ENCODE assay signal across 18 cellular contexts in the genomic region with DNA sequence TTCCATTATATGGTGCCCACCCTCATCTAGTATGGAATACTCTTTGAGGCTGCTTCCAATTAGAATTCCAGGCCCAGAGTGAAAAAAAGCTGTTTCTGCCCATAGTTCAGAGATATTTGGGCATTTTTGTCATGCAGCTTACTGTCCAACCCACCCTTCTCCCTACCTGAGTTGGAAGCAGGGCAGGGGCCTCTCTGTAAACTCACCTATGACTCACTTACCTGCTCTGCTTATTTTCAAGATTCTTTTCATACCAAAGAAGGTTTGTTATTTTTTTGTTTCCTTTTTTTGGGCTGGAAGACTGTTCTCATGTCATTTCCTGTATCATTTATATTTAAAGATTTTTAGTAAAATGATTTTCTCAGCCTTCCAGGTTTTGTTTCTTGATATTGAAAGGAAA. TPM values are rescaled to one million over a fixed set of nuclear protein-coding genes. Genes with fewer than 3 reads are reported as not detected.
DNase-seq lines count a peak whose midpoint lies in the region; ATAC-seq, FAIRE-seq and TF ChIP-seq lines count a peak whose summit lies in the region.
"Had no signal": no experiment of that assay in that cellular context is flagged by ENCODE, and none has a peak within 500 bp of the region (broad histone marks: within the 10 kb centered on the region; RNA-seq: fewer than 3 reads in every experiment).

No MANE protein-coding gene starts in this region.

- intact Hi-C loops in HepG2 (cut with micrococcal nuclease; ENCODE audit: unreplicated experiment) (no loop called here), right lobe of liver (cut with DNase I) (no loop called here)

- peaks cover 18% of the 10 kb centered on the region for H3K9me3 Mint-ChIP-seq in type B pancreatic cell
- H3K9me3 Mint-ChIP-seq: CD4-positive, alpha-beta memory T cell had no signal

- H3K4me2 ChIP-seq in HepG2 (ENCODE audit: low read depth, low read length) (no peak overlapping the region), keratinocyte (ENCODE audit: control insufficient read depth, extremely low read depth, insufficient read depth, low read depth, low read length) (peak overlapping the region; percentile 68)
- H3K4me2 ChIP-seq: BLaER1 had no signal

- ATAC-seq in HepG2 (no peak), right lobe of liver (no peak), HG03460 (IDR thresholded peaks at IDR 0.05; ENCODE audit: unreplicated experiment) (no peak), GM21367 (IDR thresholded peaks at IDR 0.05; ENCODE audit: unreplicated experiment) (no peak)

- no peaks in the 10 kb centered on the region for H3K79me2 ChIP-seq in HepG2 (ENCODE audit: insufficient read depth, low read length)
- no peaks in the 10 kb centered on the region for H3K79me2 ChIP-seq in keratinocyte (ENCODE audit: control insufficient read depth, insufficient read depth, low read length)

- no peaks in the 10 kb centered on the region for H3K9me3 ChIP-seq in HepG2 (ENCODE audit: low read length)
- no peaks in the 10 kb centered on the region for H3K9me3 ChIP-seq in right lobe of liver
- H3K9me3 ChIP-seq in keratinocyte (ENCODE audit: control insufficient read depth, low read depth, low read length): no peaks in the 10 kb centered on the region
- H3K9me3 ChIP-seq: BLaER1, HAP-1, SJSA1 had no signal

- TF ChIP-seq POLR2A in HepG2 (IDR thresholded peaks at IDR 0.05; ENCODE audit: insufficient read depth in 1 of 2, low read depth in 2 of 2, low read length in 2 of 2) (no peak), right lobe of liver (IDR thresholded peaks at IDR 0.05) (no peak)

- no peak overlapping the region for H3K27ac ChIP-seq in HepG2 (ENCODE audit: extremely low read length, insufficient read depth, low read length)
- no peak overlapping the region for H3K27ac ChIP-seq in right lobe of liver
- peak overlapping the region; percentile 42 for H3K27ac ChIP-seq in keratinocyte (ENCODE audit: control insufficient read depth, insufficient read depth, low read length)
- H3K27ac ChIP-seq: BLaER1, SJSA1 had no signal

- no peak for FAIRE-seq in HepG2 (lab: Jason Lieb, UNC)
- no peak for FAIRE-seq in bronchial epithelial cell (lab: Jason Lieb, UNC)
- peak; percentile 58 for FAIRE-seq in keratinocyte (lab: Jason Lieb, UNC)

- DNase-seq in HepG2 (ENCODE audit: low spot score) (no peak), right lobe of liver (no peak), bronchial epithelial cell (ENCODE audit: low read depth) (peak; percentile 60), keratinocyte (ENCODE audit: low read depth, low spot score) (no peak), type B pancreatic cell (ENCODE audit: extremely low spot score, unreplicated experiment) (no peak), NCI-H187 (lab: John Stamatoyannopoulos, UW) (no peak)
- DNase-seq: CD4-positive, alpha-beta memory T cell; DMS79 treated with DMSO at 0.1 percent for 48 hours; NCI-H1105; NCI-H2107; NCI-H2227 treated with DMSO at 0.1 percent for 48 hours; NCI-H524 had no signal

- H3K4me3 Mint-ChIP-seq in type B pancreatic cell: peak overlapping the region; percentile 14
- H3K4me3 Mint-ChIP-seq: CD4-positive, alpha-beta memory T cell had no signal

- no peaks in the 10 kb centered on the region for H3K27me3 Mint-ChIP-seq in type B pancreatic cell

- peaks cover 28% of the 10 kb centered on the region for H3K4me1 Mint-ChIP-seq in type B pancreatic cell (ENCODE audit: unreplicated experiment)
- H3K4me1 Mint-ChIP-seq: CD4-positive, alpha-beta memory T cell had no signal

- H3K4me3 ChIP-seq in HepG2 (replicated peaks in 1 of 3; ENCODE audit: insufficient read depth in 1 of 3, low read depth in 2 of 3, low read length in 3 of 3) (no peak overlapping the region), right lobe of liver (no peak overlapping the region), bronchial epithelial cell (ENCODE audit: low read depth, low read length) (no peak overlapping the region), keratinocyte (ENCODE audit: control insufficient read depth in 2 of 3, extremely low read depth in 1 of 3, insufficient read depth in 2 of 3, low read depth in 1 of 3, low read length in 3 of 3) (peak overlapping the region in 1 of 3 experiments; percentile 11)
- H3K4me3 ChIP-seq: BLaER1, HAP-1, SJSA1 had no signal

- in situ Hi-C loops in HepG2 (cut with HindIII; ENCODE audit: extremely low pct_ligation_motif_present, low pct_unique_long_range_greater_than_20kb): loop anchor here (5.0 kb wide), 1 partner anchor 35 kb away; no protein-coding TSS in a partner anchor

- no peak for TF ChIP-seq CTCF in HepG2 (CRISPR knock-in tag; IDR thresholded peaks at IDR 0.05)
- TF ChIP-seq CTCF in right lobe of liver (IDR thresholded peaks at IDR 0.05): no peak
- TF ChIP-seq CTCF in bronchial epithelial cell (IDR thresholded peaks at IDR 0.05; ENCODE audit: insufficient read depth, low read length, severe bottlenecking): no peak
- no peak for TF ChIP-seq CTCF in keratinocyte (optimal IDR thresholded peaks at IDR 0.05 in 1 of 3, IDR thresholded peaks at IDR 0.05 in 1 of 3, conservative IDR thresholded peaks at IDR 0.05 in 1 of 3; ENCODE audit: extremely low read depth in 1 of 3, insufficient read depth in 2 of 3, low read length in 3 of 3)
- TF ChIP-seq CTCF in type B pancreatic cell (conservative IDR thresholded peaks at IDR 0.05): no peak

- TF ChIP-seq EP300 in HepG2 (IDR thresholded peaks at IDR 0.05; ENCODE audit: low read depth in 2 of 2, low read length in 2 of 2) (no peak), HepG2 (CRISPR knock-in tag; IDR thresholded peaks at IDR 0.05; ENCODE audit: borderline replicate concordance) (no peak)

- TF ChIP-seq RAD21 in HepG2 (CRISPR knock-in tag; IDR thresholded peaks at IDR 0.05): no peak

- no peak overlapping the region for H2AFZ ChIP-seq in HepG2 (ENCODE audit: low read length)
- no peak overlapping the region for H2AFZ ChIP-seq in keratinocyte (ENCODE audit: control insufficient read depth, low read length)

- H3K9ac ChIP-seq in HepG2 (ENCODE audit: insufficient read depth, low read depth, low read length) (no peak overlapping the region), keratinocyte (ENCODE audit: control insufficient read depth, extremely low read depth, insufficient read depth, low read length) (no peak overlapping the region)
- H3K9ac ChIP-seq: BLaER1 had no signal

- dilution Hi-C loops in keratinocyte (cut with MboI; ENCODE audit: extremely low pct_ligation_motif_present, low sequenced_read_pairs): no loop called here

- CTCF ChIA-PET in HepG2 (lab: Yijun Ruan, JAX; ENCODE audit: low intra/inter-chr PET ratio, low total read pairs): no interaction called here

- no TSS peak for BruUV-seq in HepG2 (replicated peaks; lab: Mats Ljungman, UMichigan)

- no peaks in the 10 kb centered on the region for H3K36me3 ChIP-seq in HepG2 (replicated peaks in 1 of 2; ENCODE audit: control insufficient read depth in 1 of 2, insufficient read depth in 2 of 2, low read length in 2 of 2)
- no peaks in the 10 kb centered on the region for H3K36me3 ChIP-seq in right lobe of liver
- H3K36me3 ChIP-seq in bronchial epithelial cell (ENCODE audit: control insufficient read depth, insufficient read depth, low read length): no peaks in the 10 kb centered on the region
- no peaks in the 10 kb centered on the region for H3K36me3 ChIP-seq in keratinocyte (ENCODE audit: control insufficient read depth in 2 of 2, extremely low read depth in 1 of 2, insufficient read depth in 2 of 2, low read length in 2 of 2)
- H3K36me3 ChIP-seq: BLaER1, HAP-1, SJSA1 had no signal

- no peaks in the 10 kb centered on the region for H4K20me1 ChIP-seq in HepG2 (ENCODE audit: insufficient read depth, low read length)
- no peaks in the 10 kb centered on the region for H4K20me1 ChIP-seq in keratinocyte (ENCODE audit: control insufficient read depth, extremely low read depth, insufficient read depth, low read length)
- H4K20me1 ChIP-seq: BLaER1 had no signal

- H3K27me3 ChIP-seq in HepG2 (ENCODE audit: control insufficient read depth in 1 of 2, insufficient read depth in 2 of 2, low read length in 2 of 2) (no peaks in the 10 kb centered on the region), right lobe of liver (no peaks in the 10 kb centered on the region), bronchial epithelial cell (ENCODE audit: control insufficient read depth, insufficient read depth, low read length) (no peaks in the 10 kb centered on the region), keratinocyte (ENCODE audit: control insufficient read depth, extremely low read depth, insufficient read depth, low read length) (no peaks in the 10 kb centered on the region)
- H3K27me3 ChIP-seq: BLaER1, SJSA1 had no signal

- H3K27ac Mint-ChIP-seq in type B pancreatic cell: peak overlapping the region; percentile 83
- H3K27ac Mint-ChIP-seq: CD4-positive, alpha-beta memory T cell had no signal

- peaks cover 49% of the 10 kb centered on the region for H3K4me1 ChIP-seq in HepG2 (ENCODE audit: insufficient read depth, low read length)
- H3K4me1 ChIP-seq in right lobe of liver: peaks cover 0 to 23% (median 9%) of the 10 kb centered on the region in 4 donors
- H3K4me1 ChIP-seq in keratinocyte (ENCODE audit: control insufficient read depth, extremely low read depth, insufficient read depth, low read length): peaks cover 30% of the 10 kb centered on the region
- H3K4me1 ChIP-seq: BLaER1, HAP-1 had no signal

- H3K36me3 Mint-ChIP-seq in type B pancreatic cell: no peaks in the 10 kb centered on the region
- H3K36me3 Mint-ChIP-seq: CD4-positive, alpha-beta memory T cell had no signal

- POLR2A ChIA-PET in HepG2 (lab: Yijun Ruan, JAX): no interaction called here

- H3K9me1 ChIP-seq in keratinocyte (ENCODE audit: control insufficient read depth, extremely low read depth, insufficient read depth, low read length): no peaks in the 10 kb centered on the region

RNA-seq across cellular contexts. Expression of a gene that starts 38.4 kb away (rescaled TPM):
- total RNA-seq in HepG2 (2016; rRNA removed; fragmentation: Illumina TruSeq; extraction: Trizol) (1.5 and 2.4 TPM in 2 replicates), right lobe of liver (10 to 100 TPM in 2 of 6 experiments, 1 to 10 TPM in 4; 1.8 to 22.2 (median 8.8) TPM), bronchial epithelial cell (2.1 and 2.7 TPM in 2 replicates), type B pancreatic cell (ENCODE audit: low replicate concordance) (1.4 and 7.4 TPM in 2 replicates)
- 0.79 and 1.8 TPM in 2 replicates for total RNA-seq in HepG2 (2016; cell fraction: cytosol; rRNA removed; fragmentation: Illumina TruSeq; extraction: Trizol; ENCODE audit: low read depth)
- total RNA-seq in HepG2 (2016; cell fraction: insoluble cytoplasmic fraction; rRNA removed; fragmentation: Illumina TruSeq; extraction: Trizol): 1.7 and 1.9 TPM in 2 replicates
- total RNA-seq in HepG2 (2016; cell fraction: membrane; rRNA removed; fragmentation: Illumina TruSeq; extraction: Trizol): 1.8 and 1.9 TPM in 2 replicates
- total RNA-seq in HepG2 (2016; cell fraction: nucleus; rRNA removed; fragmentation: Illumina TruSeq; extraction: Trizol): 2.1 and 2.4 TPM in 2 replicates
- polyA plus RNA-seq in HepG2 (2011; rRNA removed) (2.9 and 3.5 TPM in 2 replicates), keratinocyte (3.0 to 4.3 TPM (median 3.1 TPM) in 3 replicates)
- polyA plus RNA-seq in HepG2 (2011; cell fraction: cytosol; rRNA removed): 1.6 and 2.1 TPM in 2 replicates
- 0.87 and 0.90 TPM in 2 replicates for polyA plus RNA-seq in HepG2 (2011; cell fraction: nucleus; rRNA removed)
- polyA plus RNA-seq in HepG2 (2012): 6.6 and 22.4 TPM in 2 replicates
- polyA plus RNA-seq in HepG2 (2016; cell fraction: cytosol; fragmentation: Illumina TruSeq; extraction: Trizol; ENCODE audit: low read depth): 0.83 and 1.6 TPM in 2 replicates
- polyA plus RNA-seq in HepG2 (2016; cell fraction: insoluble cytoplasmic fraction; fragmentation: Illumina TruSeq; extraction: Trizol; ENCODE audit: low read depth): 2.9 and 3.3 TPM in 2 replicates
- 3.2 and 3.5 TPM in 2 replicates for polyA plus RNA-seq in HepG2 (2016; cell fraction: membrane; fragmentation: Illumina TruSeq; extraction: Trizol; ENCODE audit: low read depth)
- 1.2 and 2.1 TPM in 2 replicates for polyA plus RNA-seq in HepG2 (2016; cell fraction: nucleus; fragmentation: Illumina TruSeq; extraction: Trizol; ENCODE audit: insufficient read depth, low read depth)
- 0.34 TPM in 1 of 2 replicates, not detected in the other for polyA minus RNA-seq in HepG2 (2011; rRNA and poly(A)+ RNA removed; ENCODE audit: low replicate concordance)
- 1.5 TPM in 1 of 2 replicates, not detected in the other for polyA minus RNA-seq in HepG2 (2011; cell fraction: cytosol; rRNA and poly(A)+ RNA removed)
- 5.0 and 5.9 TPM in 2 replicates for polyA minus RNA-seq in HepG2 (2011; cell fraction: nucleus; rRNA and poly(A)+ RNA removed)
- polyA plus RNA-seq in keratinocyte (2011; ENCODE audit: low read depth): 0.45 TPM
- 2.6 and 5.5 TPM in 2 replicates for polyA plus RNA-seq in keratinocyte (2011; cell fraction: cytosol; rRNA removed)
- 2.1 and 3.5 TPM in 2 replicates for polyA plus RNA-seq in keratinocyte (2011; cell fraction: nucleus; rRNA removed)
- 1.7 and 7.5 TPM in 2 replicates for polyA plus RNA-seq in keratinocyte (2012; ENCODE audit: low replicate concordance)
- 1.1 to 1.7 TPM in 2 of 3 replicates, not detected in the other for polyA minus RNA-seq in keratinocyte
- not detected for polyA minus RNA-seq in keratinocyte (2011; cell fraction: cytosol; rRNA and poly(A)+ RNA removed)
- polyA minus RNA-seq in keratinocyte (2011; cell fraction: nucleus; rRNA and poly(A)+ RNA removed): 1.2 and 2.7 TPM in 2 replicates
- total RNA-seq: CD4-positive, alpha-beta memory T cell; G401 had no signal
- polyA plus RNA-seq: CD4-positive, alpha-beta memory T cell had no signal

RNA-seq across cellular contexts. Expression of a gene that starts 55.7 kb away (rescaled TPM):
- total RNA-seq in HepG2 (2016; rRNA removed; fragmentation: Illumina TruSeq; extraction: Trizol) (61.4 and 62.3 TPM in 2 replicates), right lobe of liver (100 to 1,000 TPM in 2 of 6 experiments, 10 to 100 TPM in 4; 49.4 to 129 (median 74.5) TPM), bronchial epithelial cell (106 and 132 TPM in 2 replicates), type B pancreatic cell (ENCODE audit: low replicate concordance) (109 and 137 TPM in 2 replicates)
- 20.6 and 24.7 TPM in 2 replicates for total RNA-seq in HepG2 (2016; cell fraction: cytosol; rRNA removed; fragmentation: Illumina TruSeq; extraction: Trizol; ENCODE audit: low read depth)
- total RNA-seq in HepG2 (2016; cell fraction: insoluble cytoplasmic fraction; rRNA removed; fragmentation: Illumina TruSeq; extraction: Trizol): 58.6 TPM in 2 replicates
- 55.8 and 67.6 TPM in 2 replicates for total RNA-seq in HepG2 (2016; cell fraction: membrane; rRNA removed; fragmentation: Illumina TruSeq; extraction: Trizol)
- total RNA-seq in HepG2 (2016; cell fraction: nucleus; rRNA removed; fragmentation: Illumina TruSeq; extraction: Trizol): 88.9 and 104 TPM in 2 replicates
- polyA plus RNA-seq in HepG2 (2011; rRNA removed) (35.3 and 44.8 TPM in 2 replicates), keratinocyte (86.3 to 146 TPM (median 91.4 TPM) in 3 replicates)
- 18.4 and 22.5 TPM in 2 replicates for polyA plus RNA-seq in HepG2 (2011; cell fraction: cytosol; rRNA removed)
- 53.6 and 55.5 TPM in 2 replicates for polyA plus RNA-seq in HepG2 (2011; cell fraction: nucleus; rRNA removed)
- polyA plus RNA-seq in HepG2 (2012): 46.5 and 98.8 TPM in 2 replicates
- 11.8 and 15.3 TPM in 2 replicates for polyA plus RNA-seq in HepG2 (2016; cell fraction: cytosol; fragmentation: Illumina TruSeq; extraction: Trizol; ENCODE audit: low read depth)
- 41.0 and 41.5 TPM in 2 replicates for polyA plus RNA-seq in HepG2 (2016; cell fraction: insoluble cytoplasmic fraction; fragmentation: Illumina TruSeq; extraction: Trizol; ENCODE audit: low read depth)
- polyA plus RNA-seq in HepG2 (2016; cell fraction: membrane; fragmentation: Illumina TruSeq; extraction: Trizol; ENCODE audit: low read depth): 30.8 and 35.3 TPM in 2 replicates
- polyA plus RNA-seq in HepG2 (2016; cell fraction: nucleus; fragmentation: Illumina TruSeq; extraction: Trizol; ENCODE audit: insufficient read depth, low read depth): 84.9 and 97.5 TPM in 2 replicates
- polyA minus RNA-seq in HepG2 (2011; rRNA and poly(A)+ RNA removed; ENCODE audit: low replicate concordance): 41.9 and 108 TPM in 2 replicates
- polyA minus RNA-seq in HepG2 (2011; cell fraction: cytosol; rRNA and poly(A)+ RNA removed): 29.6 and 32.2 TPM in 2 replicates
- 110 and 150 TPM in 2 replicates for polyA minus RNA-seq in HepG2 (2011; cell fraction: nucleus; rRNA and poly(A)+ RNA removed)
- polyA plus RNA-seq in keratinocyte (2011; ENCODE audit: low read depth): 479 TPM
- polyA plus RNA-seq in keratinocyte (2011; cell fraction: cytosol; rRNA removed): 72.8 and 128 TPM in 2 replicates
- 116 and 145 TPM in 2 replicates for polyA plus RNA-seq in keratinocyte (2011; cell fraction: nucleus; rRNA removed)
- polyA plus RNA-seq in keratinocyte (2012; ENCODE audit: low replicate concordance): 91.5 and 118 TPM in 2 replicates
- 62.2 to 130 TPM (median 99.4 TPM) in 3 replicates for polyA minus RNA-seq in keratinocyte
- 89.4 TPM for polyA minus RNA-seq in keratinocyte (2011; cell fraction: cytosol; rRNA and poly(A)+ RNA removed)
- 97.4 and 160 TPM in 2 replicates for polyA minus RNA-seq in keratinocyte (2011; cell fraction: nucleus; rRNA and poly(A)+ RNA removed)
